Comparison of ENCODE assay signal across 1 cellular context in genomic region chr11:5683636-5684387, GRCh38.
A peak's percentile ranks its signal among the peaks of the same experiment; 100 is the strongest.
TF ChIP-seq lines count a peak whose summit lies in the region.

No MANE protein-coding gene starts in this region.

TF ChIP-seq in HepG2, 621 proteins besides CTCF, POLR2A, EP300 and RAD21:
- TF ChIP-seq NFYB (CRISPR knock-in tag; IDR thresholded peaks at IDR 0.05) (peak; percentile 73), NFYC (CRISPR knock-in tag; IDR thresholded peaks at IDR 0.05) (peak; percentile 59)
